Comparison of ENCODE assay signal across 8 cellular contexts in genomic region chr22:21568207-21569075, GRCh38. TPM values are rescaled to one million over a fixed set of nuclear protein-coding genes. Genes with fewer than 3 reads are reported as not detected.
DNase-seq lines count a peak whose midpoint lies in the region; ATAC-seq and TF ChIP-seq lines count a peak whose summit lies in the region.

No MANE protein-coding gene starts in this region.

- H3K4me1 ChIP-seq in Loucy (ENCODE audit: insufficient read depth, low read length, poor library complexity, severe bottlenecking): peaks cover 42% of the 10 kb centered on the region

- H3K79me2 ChIP-seq in Loucy (ENCODE audit: insufficient read depth, low read length): peaks cover 62% of the 10 kb centered on the region

- peak overlapping the region; percentile 94 for H3K4me2 ChIP-seq in Loucy (ENCODE audit: low read depth, low read length, poor library complexity, severe bottlenecking)

- H3K9ac ChIP-seq in Loucy (ENCODE audit: low read depth, low read length, poor library complexity, severe bottlenecking): peak overlapping the region; percentile 93

- no peaks in the 10 kb centered on the region for H3K9me3 Mint-ChIP-seq in activated naive CD4-positive, alpha-beta T cell treated with anti-CD3 and anti-CD28 coated beads for 36 hours

- intact Hi-C loops in Right ventricle myocardium superior (cut with DNase I): no loop called here
- intact Hi-C loops in Right ventricle myocardium inferior (cut with DNase I): no loop called here
- intact Hi-C loops in activated naive CD4-positive, alpha-beta T cell treated with anti-CD3 and anti-CD28 coated beads for 36 hours (cut with micrococcal nuclease): no loop called here
- intact Hi-C loops in left cardiac atrium (cut with DNase I): no loop called here

- H3K27ac Mint-ChIP-seq in activated naive CD4-positive, alpha-beta T cell treated with anti-CD3 and anti-CD28 coated beads for 36 hours: peak overlapping the region; percentile 91

- no peaks in the 10 kb centered on the region for H3K27me3 Mint-ChIP-seq in activated naive CD4-positive, alpha-beta T cell treated with anti-CD3 and anti-CD28 coated beads for 36 hours (ENCODE audit: low read depth)

- CTCF ChIA-PET in activated naive CD4-positive, alpha-beta T cell treated with anti-CD3 and anti-CD28 coated beads for 36 hours (lab: Charles Lee): interaction anchor here (0.5 to 1.9 kb wide), 5 partner anchors 24 to 130 kb away, joined by 3 to 8 read pairs (median 3); no protein-coding TSS in a partner anchor

- peaks cover 6% of the 10 kb centered on the region for H3K27me3 ChIP-seq in Loucy (ENCODE audit: insufficient read depth, low read length, poor library complexity, severe bottlenecking)

- H2AFZ ChIP-seq in Loucy (ENCODE audit: low read length): no peak overlapping the region

- peaks cover 57% of the 10 kb centered on the region for H4K20me1 ChIP-seq in Loucy (ENCODE audit: insufficient read depth, low read length, poor library complexity, severe bottlenecking)

- H3K9me2 ChIP-seq in Loucy (replicated peaks; ENCODE audit: low read depth, low read length): no peaks in the 10 kb centered on the region

- no peak for TF ChIP-seq CTCF in Loucy (conservative IDR thresholded peaks at IDR 0.05; ENCODE audit: low read length)

- peak; percentile 3 for ATAC-seq in Right ventricle myocardium superior (ENCODE audit: poor library complexity)
- ATAC-seq in Right ventricle myocardium inferior: no peak
- peak; percentile 24 to 28 for ATAC-seq in left cardiac atrium
- ATAC-seq in GM21515 (IDR thresholded peaks at IDR 0.05; ENCODE audit: unreplicated experiment): no peak

- H3K36me3 Mint-ChIP-seq in activated naive CD4-positive, alpha-beta T cell treated with anti-CD3 and anti-CD28 coated beads for 36 hours (ENCODE audit: low read depth): peaks cover 25% of the 10 kb centered on the region

- H3K36me3 ChIP-seq in Loucy (ENCODE audit: insufficient read depth, low read length): no peaks in the 10 kb centered on the region

- H3K9me3 ChIP-seq in Loucy (ENCODE audit: insufficient read depth, low read depth, low read length): no peaks in the 10 kb centered on the region

- H3F3A ChIP-seq in Loucy (ENCODE audit: low read depth): no peaks in the 10 kb centered on the region

- H3K4me3 Mint-ChIP-seq in activated naive CD4-positive, alpha-beta T cell treated with anti-CD3 and anti-CD28 coated beads for 36 hours: peak overlapping the region; percentile 93

- peaks cover 47% of the 10 kb centered on the region for H3K4me1 Mint-ChIP-seq in activated naive CD4-positive, alpha-beta T cell treated with anti-CD3 and anti-CD28 coated beads for 36 hours (ENCODE audit: low read depth)

- peak overlapping the region; percentile 97 for H3K4me3 ChIP-seq in Loucy (ENCODE audit: low read length, poor library complexity, severe bottlenecking)

- DNase-seq in Right ventricle myocardium superior: no peak
- no peak for DNase-seq in Right ventricle myocardium inferior (ENCODE audit: missing footprints)
- peak; percentile 49 for DNase-seq in activated naive CD4-positive, alpha-beta T cell treated with anti-CD3 and anti-CD28 coated beads for 36 hours
- DNase-seq in left cardiac atrium: no peak
- peak; percentile 28 for DNase-seq in retina
- DNase-seq in medulla oblongata (ENCODE audit: extremely low spot score): no peak

RNA-seq across cellular contexts. Expression of gene UBE2L3, which starts 0.9 kb away (rescaled TPM):
- total RNA-seq in Right ventricle myocardium superior (46.7 TPM), Right ventricle myocardium inferior (51.0 TPM), left cardiac atrium (10 to 100 TPM; 40.1 to 42.3 TPM)
- total RNA-seq in activated naive CD4-positive, alpha-beta T cell treated with anti-CD3 and anti-CD28 coated beads for 36 hours: 10 to 100 TPM; 49.1 to 50.1 TPM

RNA-seq across cellular contexts. Expression of gene RIMBP3C, which starts 17.2 kb away (rescaled TPM):
- total RNA-seq in Right ventricle myocardium superior (not detected), Right ventricle myocardium inferior (not detected), left cardiac atrium (under 1 TPM; 0.05 to 0.21 TPM)
- total RNA-seq in activated naive CD4-positive, alpha-beta T cell treated with anti-CD3 and anti-CD28 coated beads for 36 hours: under 1 TPM in 1 of 2 experiments, not detected in 1; 0.44 TPM

Comparison
In these comparisons a context has a peak if more than half of its experiments do, and no peak if none do; other contexts are left out.
1. ATAC-seq: peak in Right ventricle myocardium superior (single experiment) and left cardiac atrium (2 of 2); none in Right ventricle myocardium inferior (single experiment) and GM21515 (single experiment).
2. DNase-seq: peak in activated naive CD4-positive, alpha-beta T cell treated with anti-CD3 and anti-CD28 coated beads for 36 hours (single experiment) and retina (single experiment); none in Right ventricle myocardium superior (single experiment), Right ventricle myocardium inferior (single experiment), left cardiac atrium (single experiment) and medulla oblongata (single experiment).